Comparison of ENCODE assay signal across 20 cellular contexts in the genomic region with DNA sequence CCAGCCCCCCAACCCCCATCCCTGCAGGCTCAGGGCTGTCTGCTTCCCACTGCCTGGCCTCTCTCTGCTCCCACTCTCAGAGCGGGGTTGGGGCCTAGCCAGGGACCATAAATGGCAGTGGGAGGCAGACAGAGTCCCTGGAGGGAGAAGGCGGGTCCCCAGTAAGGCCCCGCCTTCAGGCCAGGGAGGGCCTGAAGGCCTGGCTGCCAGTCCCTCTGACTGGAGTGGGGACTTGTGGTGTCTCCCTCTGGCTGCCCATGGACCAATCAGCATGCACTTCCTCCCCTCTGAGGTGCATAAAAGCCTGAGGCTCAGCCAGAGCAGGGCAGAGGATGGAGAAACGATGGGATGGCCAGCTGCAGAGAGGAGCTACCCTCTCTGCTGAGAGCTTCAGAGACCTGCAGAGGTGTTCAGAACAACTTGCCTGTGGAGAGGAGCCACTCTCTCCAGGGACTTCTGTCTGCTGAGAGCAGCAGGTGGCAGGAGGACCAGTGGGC. TPM values are rescaled to one million over a fixed set of nuclear protein-coding genes. Genes with fewer than 3 reads are reported as not detected.
DNase-seq lines count a peak whose midpoint lies in the region; ATAC-seq and TF ChIP-seq lines count a peak whose summit lies in the region.
"Had no signal": no experiment of that assay in that cellular context is flagged by ENCODE, and none has a peak within 500 bp of the region (broad histone marks: within the 10 kb centered on the region; RNA-seq: fewer than 3 reads in every experiment).

No MANE protein-coding gene starts in this region.

- H3K4me1 ChIP-seq in right cardiac atrium (ENCODE audit: control insufficient read depth, insufficient read depth, low read length) (no peaks in the 10 kb centered on the region), spleen (peaks cover 0 to 14% (median 0%) of the 10 kb centered on the region in 6 donors)
- H3K4me1 ChIP-seq: ascending aorta had no signal

- ATAC-seq in right cardiac atrium: peak; percentile 29 to 32

- H3K27me3 Mint-ChIP-seq in activated T-cell treated with anti-CD3 and anti-CD28 coated beads, Interleukin-2, amount 50 U/mL, for 24 hours: peaks cover 46% of the 10 kb centered on the region

- no peak for TF ChIP-seq POLR2A in spleen (IDR thresholded peaks at IDR 0.05)

- H3K9me3 Mint-ChIP-seq in activated T-cell treated with anti-CD3 and anti-CD28 coated beads, Interleukin-2, amount 50 U/mL, for 24 hours: no peaks in the 10 kb centered on the region
- H3K9me3 Mint-ChIP-seq: T-helper 1 cell treated with Interleukin-12 subunit alpha and Interleukin-12 subunit beta and Interleukin-4 antibody, amounts not matched to agents 30 μg/mL and 1 μg/mL, for 36 hours had no signal

- H3K27me3 ChIP-seq in H7 (ENCODE audit: control insufficient read depth, insufficient read depth, low read length) (peaks cover 8% of the 10 kb centered on the region), right cardiac atrium (ENCODE audit: control insufficient read depth, insufficient read depth) (no peaks in the 10 kb centered on the region), spleen (replicated peaks in 1 of 7) (peaks cover 0 to 55% (median 0%) of the 10 kb centered on the region in 7 donors)
- H3K27me3 ChIP-seq: ascending aorta had no signal

- no peaks in the 10 kb centered on the region for H3K36me3 Mint-ChIP-seq in activated T-cell treated with anti-CD3 and anti-CD28 coated beads, Interleukin-2, amount 50 U/mL, for 24 hours (ENCODE audit: low read depth)

- H3K9me3 ChIP-seq in right cardiac atrium (ENCODE audit: control insufficient read depth, low read length) (no peaks in the 10 kb centered on the region), spleen (peaks cover 0 to 7% (median under 1%) of the 10 kb centered on the region in 8 donors)
- H3K9me3 ChIP-seq: ascending aorta had no signal

- H3K27ac ChIP-seq in right cardiac atrium (ENCODE audit: low read length) (no peak overlapping the region), spleen (no peak overlapping the region)
- H3K27ac ChIP-seq: ascending aorta, RWPE1 had no signal

- no peak overlapping the region for H3K27ac Mint-ChIP-seq in activated T-cell treated with anti-CD3 and anti-CD28 coated beads, Interleukin-2, amount 50 U/mL, for 24 hours
- H3K27ac Mint-ChIP-seq: T-helper 1 cell treated with Interleukin-12 subunit alpha and Interleukin-12 subunit beta and Interleukin-4 antibody, amounts not matched to agents 30 μg/mL and 1 μg/mL, for 36 hours had no signal

- H3K4me3 ChIP-seq in H7 (ENCODE audit: insufficient read depth, low read depth, low read length) (no peak overlapping the region), right cardiac atrium (ENCODE audit: low read length) (no peak overlapping the region), spleen (no peak overlapping the region)
- H3K4me3 ChIP-seq: ascending aorta had no signal

- H3K4me3 Mint-ChIP-seq in activated T-cell treated with anti-CD3 and anti-CD28 coated beads, Interleukin-2, amount 50 U/mL, for 24 hours: no peak overlapping the region
- H3K4me3 Mint-ChIP-seq: T-helper 1 cell treated with Interleukin-12 subunit alpha and Interleukin-12 subunit beta and Interleukin-4 antibody, amounts not matched to agents 30 μg/mL and 1 μg/mL, for 36 hours had no signal

- H3K4me1 Mint-ChIP-seq in activated T-cell treated with anti-CD3 and anti-CD28 coated beads, Interleukin-2, amount 50 U/mL, for 24 hours (ENCODE audit: low read depth): no peaks in the 10 kb centered on the region

- intact Hi-C loops in right cardiac atrium (cut with DNase I): loop anchor here in 1 of 4 donors (10.0 kb wide), 1 partner anchor 253 kb away; no protein-coding TSS in a partner anchor
- intact Hi-C loops in spleen (cut with DNase I; ENCODE audit: low total_unique reads): loop anchor here (10.0 kb wide), 1 partner anchor 163 kb away; no protein-coding TSS in a partner anchor

- 75% methylated on average over 4 of the region's 4 CpGs for WGBS in right cardiac atrium
- 67 to 90% (median 84%) methylated on average over 1 to 4 of the region's 4 CpGs for WGBS in spleen, 5 donors

- in situ Hi-C loops in SK-MEL-5 (cut with HindIII; ENCODE audit: low pct_unique_long_range_greater_than_20kb, low sequenced_read_pairs): no loop called here

- DNase-seq in H7: peak; percentile 76
- DNase-seq in SK-MEL-5 (ENCODE audit: low read depth, low spot score): peak; percentile 6
- no peak for DNase-seq in right cardiac atrium
- DNase-seq in spleen: peak; percentile 23
- no peak for DNase-seq in activated T-cell treated with anti-CD3 and anti-CD28 coated beads, Interleukin-2, amount 50 U/mL, for 24 hours
- no peak for DNase-seq in GM19240 (ENCODE audit: insufficient read length, low spot score)
- no peak for DNase-seq in activated T-cell treated with anti-CD3 and anti-CD28 coated beads for 4 hours
- DNase-seq: activated CD4-positive, CD25-positive, alpha-beta regulatory T cell; activated naive CD4-positive, alpha-beta T cell; foreskin melanocyte; midbrain; NCI-H1105; NCI-H2171 treated with DMSO at 0.1 percent for 48 hours; NK-92 treated with Interleukin-12 subunit alpha and Interleukin-12 subunit beta, amount 100 ng/mL, for 24 hours; stimulated activated CD4-positive, alpha-beta T cell treated with anti-CD3 and anti-CD28 coated beads, Interleukin-2, amount 100 ng/mL, for 48 hours had no signal

- no peak for TF ChIP-seq CTCF in spleen (IDR thresholded peaks at IDR 0.05 in 8 of 11, conservative IDR thresholded peaks at IDR 0.05 in 3 of 11)

- no peaks in the 10 kb centered on the region for H3K36me3 ChIP-seq in H7 (replicated peaks; ENCODE audit: control insufficient read depth, insufficient read depth, low read length)
- no peaks in the 10 kb centered on the region for H3K36me3 ChIP-seq in spleen
- H3K36me3 ChIP-seq: ascending aorta had no signal

RNA-seq across cellular contexts. Expression of a gene that starts 2.7 kb away (rescaled TPM):
- 0.31 and 1.1 TPM in 2 replicates for total RNA-seq in H7 (2014; rRNA removed; shearing (Covaris generic))
- total RNA-seq in SK-MEL-5 (2014; rRNA removed; shearing (Covaris generic)): 0.16 and 0.48 TPM in 2 replicates
- 0.52 and 1.1 TPM in 2 replicates for polyA plus RNA-seq in SK-MEL-5 (2015; cell fraction: cytosol; rRNA removed)
- polyA plus RNA-seq in SK-MEL-5 (2015; cell fraction: nucleus; rRNA removed): 20.5 and 24.0 TPM in 2 replicates
- total RNA-seq in right cardiac atrium (10 to 100 TPM in 3 of 4 donors, 1 to 10 TPM in 1; 8.0 to 44.4 (median 26.8) TPM), spleen (100 to 1,000 TPM in 1 of 7 donors, 10 to 100 TPM in 6; 41.6 to 123 (median 86.3) TPM)
- polyA plus RNA-seq in right cardiac atrium (57.8 TPM), spleen (10 to 100 TPM; 17.2 to 91.1 (median 32.6) TPM)
- polyA plus RNA-seq: BJ had no signal

RNA-seq across cellular contexts. Expression of a gene that starts 48.8 kb away (rescaled TPM):
- not detected in 2 replicates for total RNA-seq in H7 (2014; rRNA removed; shearing (Covaris generic))
- not detected in 2 replicates for total RNA-seq in SK-MEL-5 (2014; rRNA removed; shearing (Covaris generic))
- not detected in 2 replicates for polyA plus RNA-seq in SK-MEL-5 (2015; cell fraction: cytosol; rRNA removed)
- not detected in 2 replicates for polyA plus RNA-seq in SK-MEL-5 (2015; cell fraction: nucleus; rRNA removed)
- total RNA-seq in right cardiac atrium (under 1 TPM in 1 of 4 donors, not detected in 3; 0.11 TPM), spleen (1 to 10 TPM in 3 of 7 donors, under 1 TPM in 2, not detected in 2; 0.37 to 2.4 (median 1.0) TPM)
- polyA plus RNA-seq in right cardiac atrium (0.11 TPM), spleen (under 1 TPM; 0.09 to 0.13 (median 0.13) TPM)
- total RNA-seq: ascending aorta, endothelial cell of umbilical vein had no signal
- polyA plus RNA-seq: BJ, endothelial cell of umbilical vein had no signal

Comparison
In these comparisons a context has a peak if more than half of its experiments do, and no peak if none do; other contexts are left out.
1. DNase-seq: peak in H7 (single experiment), SK-MEL-5 (single experiment) and spleen (single experiment); none in right cardiac atrium (0 of 3), activated T-cell treated with anti-CD3 and anti-CD28 coated beads, Interleukin-2, amount 50 U/mL, for 24 hours (single experiment), GM19240 (single experiment) and activated T-cell treated with anti-CD3 and anti-CD28 coated beads for 4 hours (single experiment).